ENCODE assay signal across 14 cellular contexts in the genomic region with DNA sequence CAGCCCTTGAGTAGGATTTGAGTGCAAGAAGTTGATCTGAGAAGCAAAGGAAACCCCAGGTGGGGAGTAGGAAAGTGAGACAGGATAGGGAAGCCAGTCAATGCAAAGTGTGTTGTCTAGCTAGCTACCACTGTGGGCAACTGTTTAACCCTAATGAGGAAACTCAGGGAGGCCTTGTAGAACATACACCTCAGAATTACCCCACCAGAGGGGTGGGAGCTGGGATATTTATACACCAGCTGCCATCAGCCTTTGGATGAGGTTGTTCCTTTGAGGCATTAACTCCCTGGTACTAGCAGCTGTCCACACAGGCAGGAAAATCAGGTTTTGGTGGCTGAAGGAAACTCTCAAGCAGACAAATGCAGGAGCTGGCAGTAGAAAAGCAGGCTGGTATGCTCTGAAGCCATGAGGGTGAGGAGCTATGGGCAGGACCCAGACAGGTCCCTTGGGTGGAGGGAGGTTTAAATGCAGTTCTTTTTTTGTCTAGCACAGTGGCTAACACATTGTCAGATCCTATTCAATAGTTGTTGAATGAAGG.
"Had no signal": no experiment of that assay in that cellular context is flagged by ENCODE, and none has a peak within 500 bp of the region (broad histone marks: within the 10 kb centered on the region; RNA-seq: fewer than 3 reads in every experiment).

No MANE protein-coding gene starts in this region.

- H3K27me3 ChIP-seq: breast epithelium, esophagus squamous epithelium, thyroid gland, vagina had no signal

- H3K9me3 Mint-ChIP-seq: activated CD4-positive, alpha-beta memory T cell treated with anti-CD3 and anti-CD28 coated beads, Interleukin-2, amount 10 ng/mL, durations not matched to agents 7 days and 5 days; endodermal cell; nephron progenitor cell had no signal

- H3K9me3 ChIP-seq: breast epithelium, esophagus squamous epithelium, thyroid gland, vagina had no signal

- H3K27ac Mint-ChIP-seq: activated CD4-positive, alpha-beta memory T cell treated with anti-CD3 and anti-CD28 coated beads, Interleukin-2, amount 10 ng/mL, durations not matched to agents 7 days and 5 days; endodermal cell; nephron progenitor cell had no signal

- H3K36me3 ChIP-seq: breast epithelium, esophagus squamous epithelium, thyroid gland, vagina had no signal

- H3K27me3 Mint-ChIP-seq: activated CD4-positive, alpha-beta memory T cell treated with anti-CD3 and anti-CD28 coated beads, Interleukin-2, amount 10 ng/mL, durations not matched to agents 7 days and 5 days had no signal

- H3K4me3 ChIP-seq: breast epithelium, esophagus squamous epithelium, thyroid gland, vagina had no signal

- H3K27ac ChIP-seq: breast epithelium, thyroid gland, vagina had no signal

- H3K4me3 Mint-ChIP-seq: activated CD4-positive, alpha-beta memory T cell treated with anti-CD3 and anti-CD28 coated beads, Interleukin-2, amount 10 ng/mL, durations not matched to agents 7 days and 5 days; endodermal cell; nephron progenitor cell had no signal

- DNase-seq: activated CD4-positive, alpha-beta memory T cell treated with anti-CD3 and anti-CD28 coated beads, Interleukin-2, amount 10 ng/mL, durations not matched to agents 7 days and 5 days; activated gamma-delta T cell treated with Interleukin-2 at 50 U/mL for 16 hours; activated T-cell treated with anti-CD3 and anti-CD28 coated beads, Interleukin-2, amount 50 U/mL, for 48 hours; aorta; endodermal cell; esophagus squamous epithelium; foreskin fibroblast; glutamatergic neuron; nephron progenitor cell; retina; stimulated activated CD4-positive, alpha-beta T cell treated with anti-CD3 and anti-CD28 coated beads, Interleukin-4, amount 100 ng/mL, for 4 hours; thyroid gland had no signal
